17 cellular contexts compared by ENCODE assay signal in genomic region chr2:169258045-169258601, GRCh38.
A peak's percentile ranks its signal among the peaks of the same experiment; 100 is the strongest.
DNase-seq lines count a peak whose midpoint lies in the region; ATAC-seq and TF ChIP-seq lines count a peak whose summit lies in the region.
"Had no signal": no experiment of that assay in that cellular context is flagged by ENCODE, and none has a peak within 500 bp of the region (broad histone marks: within the 10 kb centered on the region; RNA-seq: fewer than 3 reads in every experiment).

No MANE protein-coding gene starts in this region.

- no peak overlapping the region for H3K4me3 Mint-ChIP-seq in GM23338
- H3K4me3 Mint-ChIP-seq: CD4-positive, CD25-positive, alpha-beta regulatory T cell had no signal

- no peak for TF ChIP-seq CTCF in GM23338 (conservative IDR thresholded peaks at IDR 0.05; ENCODE audit: low read depth in 2 of 2)
- no peak for TF ChIP-seq CTCF in epithelial cell of esophagus (IDR thresholded peaks at IDR 0.05; ENCODE audit: insufficient read depth, low read depth, low read length, missing control alignments)

- no peak overlapping the region for H3K9ac ChIP-seq in mesendoderm (ENCODE audit: low read length)

- H3K56ac ChIP-seq in mesendoderm (ENCODE audit: low read length), result no peak overlapping the region

- H3K23ac ChIP-seq in mesendoderm (ENCODE audit: low read length), result no peak overlapping the region

- no peaks in the 10 kb centered on the region for H4K20me1 ChIP-seq in GM23338 (replicated peaks; ENCODE audit: insufficient read depth)

- H3K27ac Mint-ChIP-seq in GM23338, result no peak overlapping the region
- H3K27ac Mint-ChIP-seq: CD4-positive, CD25-positive, alpha-beta regulatory T cell had no signal

- 0 out of 2 replicates have a peak overlapping the region, but pooled peaks have one; percentile 8 for H2AFZ ChIP-seq in GM23338

- H3K4ac ChIP-seq in mesendoderm (ENCODE audit: low read depth, low read length), result no peak overlapping the region

- H3K18ac ChIP-seq in mesendoderm (ENCODE audit: low read length), result no peak overlapping the region

- no peak overlapping the region for H4K5ac ChIP-seq in mesendoderm (ENCODE audit: low read length)

- H3K27me3 Mint-ChIP-seq in GM23338 (ENCODE audit: insufficient read depth, low read depth, poor library complexity), result peaks cover 2% of the 10 kb centered on the region
- H3K27me3 Mint-ChIP-seq: CD4-positive, CD25-positive, alpha-beta regulatory T cell had no signal

- DNase-seq in GM23338 (ENCODE audit: low spot score) (peak; percentile 46), NCI-H226 (peak; percentile 55), epithelial cell of esophagus (ENCODE audit: low read depth) (peak; percentile 75), mesendoderm (peak; percentile 62), NOMO-1 treated with dmso at 0.1 percent for 144 hours (lab: John Stamatoyannopoulos, UW; ENCODE audit: unreplicated experiment) (no peak), HT-29 (ENCODE audit: low spot score) (no peak)
- DNase-seq: ACHN; CD4-positive, CD25-positive, alpha-beta regulatory T cell; DMS79 treated with DMSO at 0.1 percent for 48 hours; GDM1; HCEC 1CT; NCI-H1930; NCI-H2171 treated with DMSO at 0.1 percent for 48 hours; NCI-H510A; SHP77 had no signal

- H3K4me3 ChIP-seq in GM23338 (no peak overlapping the region), epithelial cell of esophagus (ENCODE audit: low read length) (no peak overlapping the region), mesendoderm (ENCODE audit: low read length) (no peak overlapping the region)

- no peak for ATAC-seq in GM23338
- no peak for ATAC-seq in GM19035 (IDR thresholded peaks at IDR 0.05; ENCODE audit: unreplicated experiment)
- ATAC-seq in HG03108 (IDR thresholded peaks at IDR 0.05; ENCODE audit: unreplicated experiment), result no peak

- no peak overlapping the region for H2AK5ac ChIP-seq in mesendoderm (ENCODE audit: low read length)

- no peaks in the 10 kb centered on the region for H3F3A ChIP-seq in GM23338 (replicated peaks; ENCODE audit: low read depth)

- H3K27ac ChIP-seq in GM23338 (ENCODE audit: low read depth), result no peak overlapping the region
- no peak overlapping the region for H3K27ac ChIP-seq in mesendoderm (ENCODE audit: low read depth, low read length)

- H3K4me1 Mint-ChIP-seq in GM23338, result peaks cover 11% of the 10 kb centered on the region
- H3K4me1 Mint-ChIP-seq: CD4-positive, CD25-positive, alpha-beta regulatory T cell had no signal

- no peak overlapping the region for H2BK15ac ChIP-seq in mesendoderm (replicated peaks; ENCODE audit: low read depth)

- no peaks in the 10 kb centered on the region for H3K36me3 ChIP-seq in GM23338 (ENCODE audit: insufficient read depth)
- no peaks in the 10 kb centered on the region for H3K36me3 ChIP-seq in mesendoderm (ENCODE audit: control insufficient read depth, insufficient read depth, low read length)

- H3K79me2 ChIP-seq in GM23338 (replicated peaks; ENCODE audit: insufficient read depth) (no peaks in the 10 kb centered on the region), mesendoderm (ENCODE audit: control insufficient read depth, insufficient read depth, low read length) (no peaks in the 10 kb centered on the region)

- H3K9me2 ChIP-seq in GM23338 (ENCODE audit: insufficient read depth), result no peaks in the 10 kb centered on the region

- H3K4me2 ChIP-seq in GM23338 (no peak overlapping the region), mesendoderm (ENCODE audit: low read length) (no peak overlapping the region)

- H3K4me1 ChIP-seq in GM23338 (ENCODE audit: insufficient read depth), result peaks cover 6% of the 10 kb centered on the region; the same call in 1 of the 2 replicates
- peaks cover 2% of the 10 kb centered on the region for H3K4me1 ChIP-seq in mesendoderm (ENCODE audit: control insufficient read depth, low read depth, low read length)

- H3K36me3 Mint-ChIP-seq in GM23338 (ENCODE audit: low read depth), result no peaks in the 10 kb centered on the region
- H3K36me3 Mint-ChIP-seq: CD4-positive, CD25-positive, alpha-beta regulatory T cell had no signal

- no peaks in the 10 kb centered on the region for H3K79me1 ChIP-seq in mesendoderm (ENCODE audit: low read length)

- H2BK5ac ChIP-seq in mesendoderm (ENCODE audit: low read length), result no peak overlapping the region

- WGBS in mesendoderm (ENCODE audit: extremely low coverage, insufficient coverage, low lambda C conversion rate), result no CpG with 5 or more reads among the region's 3 CpGs

- no peak overlapping the region for H2BK120ac ChIP-seq in mesendoderm (ENCODE audit: low read depth, low read length)

- H4K8ac ChIP-seq in mesendoderm (ENCODE audit: low read depth, low read length), result no peak overlapping the region

- H3K9me3 Mint-ChIP-seq in GM23338, result no peaks in the 10 kb centered on the region

- H3K27me3 ChIP-seq in GM23338 (ENCODE audit: insufficient read depth) (no peaks in the 10 kb centered on the region), mesendoderm (ENCODE audit: insufficient read depth, low read length, poor library complexity) (no peaks in the 10 kb centered on the region)

TF ChIP-seq in GM23338, 12 proteins besides CTCF, POLR2A, EP300 and RAD21 (continues in another document):
- TF ChIP-seq ETS1 (IDR thresholded peaks at IDR 0.05), result no peak
- no peak for TF ChIP-seq JUNB (IDR thresholded peaks at IDR 0.05; ENCODE audit: unreplicated experiment)
- no peak for TF ChIP-seq ZNF114 (CRISPR knock-in tag; IDR thresholded peaks at IDR 0.05)
- no peak for TF ChIP-seq NANOG (IDR thresholded peaks at IDR 0.05; ENCODE audit: borderline replicate concordance)
- no peak for TF ChIP-seq EZH2phosphoT487 (IDR thresholded peaks at IDR 0.05; ENCODE audit: unreplicated experiment)
- no peak for TF ChIP-seq CREB1 (CRISPR knock-in tag; IDR thresholded peaks at IDR 0.05; ENCODE audit: low read depth)
- TF ChIP-seq POLR2AphosphoS5 (IDR thresholded peaks at IDR 0.05; ENCODE audit: low read depth), result no peak
- no peak for TF ChIP-seq ZNF331 (CRISPR knock-in tag; IDR thresholded peaks at IDR 0.05; ENCODE audit: low read depth)
- TF ChIP-seq REST (IDR thresholded peaks at IDR 0.05; ENCODE audit: unreplicated experiment), result no peak
- no peak for TF ChIP-seq EZH2 (IDR thresholded peaks at IDR 0.05; ENCODE audit: low read depth, unreplicated experiment)

Comparison
In these comparisons a context has a peak if more than half of its experiments do, and no peak if none do; other contexts are left out.
1. DNase-seq: peak in GM23338 (single experiment), NCI-H226 (single experiment), epithelial cell of esophagus (single experiment) and mesendoderm (single experiment); none in NOMO-1 treated with dmso at 0.1 percent for 144 hours (single experiment) and HT-29 (single experiment).